Comparison of ENCODE assay signal across 25 cellular contexts in genomic region chr17:41870097-41870496, GRCh38. TPM values are rescaled to one million over a fixed set of nuclear protein-coding genes. Genes with fewer than 3 reads are reported as not detected.
A peak's percentile ranks its signal among the peaks of the same experiment; 100 is the strongest.
DNase-seq lines count a peak whose midpoint lies in the region; ATAC-seq, FAIRE-seq and TF ChIP-seq lines count a peak whose summit lies in the region.
"Had no signal": no experiment of that assay in that cellular context is flagged by ENCODE, and none has a peak within 500 bp of the region (broad histone marks: within the 10 kb centered on the region; RNA-seq: fewer than 3 reads in every experiment).

No MANE protein-coding gene starts in this region.

- H3K9me3 ChIP-seq in thyroid gland (no peaks in the 10 kb centered on the region), right atrium auricular region (no peaks in the 10 kb centered on the region)
- H3K9me3 ChIP-seq: sigmoid colon, thoracic aorta, vagina had no signal

- ATAC-seq in stimulated activated naive CD8-positive, alpha-beta T cell treated with anti-CD3 and anti-CD28 coated beads, Interleukin-15, Interleukin-2, amounts not matched to agents 100 U/mL and 50 U/mL, for 24 hours, result no peak

- H3K36me3 ChIP-seq in bronchial epithelial cell (ENCODE audit: control insufficient read depth, insufficient read depth, low read length), result peaks cover 24% of the 10 kb centered on the region
- peaks cover 7 to 21% of the 10 kb centered on the region in 2 donors for H3K36me3 ChIP-seq in thyroid gland
- peaks cover 56% of the 10 kb centered on the region for H3K36me3 ChIP-seq in right atrium auricular region
- H3K36me3 ChIP-seq: neural progenitor cell had no signal

- H3K9me3 Mint-ChIP-seq in stimulated activated naive CD8-positive, alpha-beta T cell treated with anti-CD3 and anti-CD28 coated beads, Interleukin-15, Interleukin-2, amounts not matched to agents 100 ng/mL and 50 ng/mL, for 24 hours, result no peaks in the 10 kb centered on the region
- H3K9me3 Mint-ChIP-seq in activated CD4-positive, alpha-beta memory T cell treated with anti-CD3 and anti-CD28 coated beads, Interleukin-2, amount 10 ng/mL, durations not matched to agents 7 days and 5 days, result no peaks in the 10 kb centered on the region
- H3K9me3 Mint-ChIP-seq: CD14-positive monocyte, neural progenitor cell had no signal

- POLR2A ChIA-PET in activated CD4-positive, alpha-beta memory T cell treated with anti-CD3 and anti-CD28 coated beads, Interleukin-2, amount 10 ng/mL, durations not matched to agents 7 days and 5 days (lab: Charles Lee), result interaction anchor here (1.2 kb wide), 1 partner anchor 48 kb away, joined by 5 read pairs; the partner anchor contains the start of gene ACLY

- WGBS in thyroid gland, 2 donors, result 90 to 96% methylated on average over 2 of the region's 2 CpGs

- TF ChIP-seq POLR2A in thyroid gland (IDR thresholded peaks at IDR 0.05), result no peak

- TF ChIP-seq CTCF in bronchial epithelial cell (IDR thresholded peaks at IDR 0.05; ENCODE audit: insufficient read depth, low read length, severe bottlenecking) (no peak), thyroid gland (IDR thresholded peaks at IDR 0.05) (no peak), right atrium auricular region (IDR thresholded peaks at IDR 0.05) (no peak)

- CTCF ChIA-PET in activated CD4-positive, alpha-beta memory T cell treated with anti-CD3 and anti-CD28 coated beads, Interleukin-2, amount 10 ng/mL, durations not matched to agents 7 days and 5 days (lab: Charles Lee), result no interaction called here

- H3K27me3 ChIP-seq in bronchial epithelial cell (ENCODE audit: control insufficient read depth, insufficient read depth, low read length) (no peaks in the 10 kb centered on the region), thyroid gland (no peaks in the 10 kb centered on the region), right atrium auricular region (no peaks in the 10 kb centered on the region)
- H3K27me3 ChIP-seq: neural progenitor cell, sigmoid colon, vagina had no signal

- peaks cover 42% of the 10 kb centered on the region for H3K4me1 Mint-ChIP-seq in stimulated activated naive CD8-positive, alpha-beta T cell treated with anti-CD3 and anti-CD28 coated beads, Interleukin-15, Interleukin-2, amounts not matched to agents 100 ng/mL and 50 ng/mL, for 24 hours (ENCODE audit: low read depth)
- peaks cover 46% of the 10 kb centered on the region for H3K4me1 Mint-ChIP-seq in activated CD4-positive, alpha-beta memory T cell treated with anti-CD3 and anti-CD28 coated beads, Interleukin-2, amount 10 ng/mL, durations not matched to agents 7 days and 5 days

- FAIRE-seq in bronchial epithelial cell (lab: Jason Lieb, UNC), result no peak
- FAIRE-seq: GM12891 had no signal

- H3K27ac Mint-ChIP-seq in stimulated activated naive CD8-positive, alpha-beta T cell treated with anti-CD3 and anti-CD28 coated beads, Interleukin-15, Interleukin-2, amounts not matched to agents 100 ng/mL and 50 ng/mL, for 24 hours, result peak overlapping the region; percentile 47
- H3K27ac Mint-ChIP-seq in activated CD4-positive, alpha-beta memory T cell treated with anti-CD3 and anti-CD28 coated beads, Interleukin-2, amount 10 ng/mL, durations not matched to agents 7 days and 5 days, result peak overlapping the region; percentile 77
- H3K27ac Mint-ChIP-seq: neural progenitor cell had no signal

- intact Hi-C loops in thyroid gland (cut with DNase I), result no loop called here

- H3K4me3 ChIP-seq in bronchial epithelial cell (ENCODE audit: low read depth, low read length) (no peak overlapping the region), thyroid gland (replicated peaks in 1 of 3) (no peak overlapping the region), right atrium auricular region (no peak overlapping the region)
- H3K4me3 ChIP-seq: neural progenitor cell, PC-9, sigmoid colon, thoracic aorta, vagina had no signal

- H3K27me3 Mint-ChIP-seq in stimulated activated naive CD8-positive, alpha-beta T cell treated with anti-CD3 and anti-CD28 coated beads, Interleukin-15, Interleukin-2, amounts not matched to agents 100 ng/mL and 50 ng/mL, for 24 hours, result no peaks in the 10 kb centered on the region
- no peaks in the 10 kb centered on the region for H3K27me3 Mint-ChIP-seq in activated CD4-positive, alpha-beta memory T cell treated with anti-CD3 and anti-CD28 coated beads, Interleukin-2, amount 10 ng/mL, durations not matched to agents 7 days and 5 days

- H3K27ac ChIP-seq in thyroid gland, result peak overlapping the region in 2 of 3 donors; percentile 26 to 66
- no peak overlapping the region for H3K27ac ChIP-seq in right atrium auricular region
- H3K27ac ChIP-seq: neural progenitor cell, PC-9, sigmoid colon, thoracic aorta, vagina had no signal

- no peak for DNase-seq in stimulated activated naive CD8-positive, alpha-beta T cell treated with anti-CD3 and anti-CD28 coated beads, Interleukin-15, Interleukin-2, amounts not matched to agents 100 U/mL and 50 U/mL, for 24 hours
- no peak for DNase-seq in activated CD4-positive, alpha-beta memory T cell treated with anti-CD3 and anti-CD28 coated beads, Interleukin-2, amount 10 ng/mL, durations not matched to agents 7 days and 5 days
- DNase-seq in bronchial epithelial cell (ENCODE audit: low read depth) (peak; percentile 89), thyroid gland (no peak), DMS 273 treated with DMSO at 0.1 percent for 48 hours (lab: John Stamatoyannopoulos, UW) (no peak), cerebellar cortex (ENCODE audit: low spot score) (no peak), right atrium auricular region (ENCODE audit: low spot score) (no peak)
- DNase-seq: activated CD4-positive, CD25-positive, alpha-beta regulatory T cell; activated CD8-positive, alpha-beta memory T cell treated with anti-CD3 and anti-CD28 coated beads for 24 hours; mesendoderm; NCI-H524; NK-92 treated with Interleukin-12 subunit alpha and Interleukin-12 subunit beta, amount 100 ng/mL, for 24 hours; PC-9; SHP77; sigmoid colon; stimulated activated naive CD4-positive, alpha-beta T cell treated with Interleukin-2 at 50 U/mL for 16 hours had no signal

- peaks cover 0 to 4% of the 10 kb centered on the region in 2 donors for H3K4me1 ChIP-seq in thyroid gland
- peaks cover 0 to 3% of the 10 kb centered on the region in 2 donors for H3K4me1 ChIP-seq in right atrium auricular region
- H3K4me1 ChIP-seq: neural progenitor cell, sigmoid colon, vagina had no signal

- H3K4me3 Mint-ChIP-seq in stimulated activated naive CD8-positive, alpha-beta T cell treated with anti-CD3 and anti-CD28 coated beads, Interleukin-15, Interleukin-2, amounts not matched to agents 100 ng/mL and 50 ng/mL, for 24 hours, result no peak overlapping the region
- no peak overlapping the region for H3K4me3 Mint-ChIP-seq in activated CD4-positive, alpha-beta memory T cell treated with anti-CD3 and anti-CD28 coated beads, Interleukin-2, amount 10 ng/mL, durations not matched to agents 7 days and 5 days
- H3K4me3 Mint-ChIP-seq: CD14-positive monocyte, neural progenitor cell had no signal

- peaks cover 72% of the 10 kb centered on the region for H3K36me3 Mint-ChIP-seq in stimulated activated naive CD8-positive, alpha-beta T cell treated with anti-CD3 and anti-CD28 coated beads, Interleukin-15, Interleukin-2, amounts not matched to agents 100 ng/mL and 50 ng/mL, for 24 hours (ENCODE audit: low read depth)
- peaks cover 85% of the 10 kb centered on the region for H3K36me3 Mint-ChIP-seq in activated CD4-positive, alpha-beta memory T cell treated with anti-CD3 and anti-CD28 coated beads, Interleukin-2, amount 10 ng/mL, durations not matched to agents 7 days and 5 days (ENCODE audit: low read depth)

RNA-seq across cellular contexts. Expression of gene KLHL11, which starts 4.9 kb away (rescaled TPM):
- 10 to 100 TPM; 13.9 to 14.4 TPM for total RNA-seq in activated CD4-positive, alpha-beta memory T cell treated with anti-CD3 and anti-CD28 coated beads, Interleukin-2, amount 10 ng/mL, durations not matched to agents 7 days and 5 days
- total RNA-seq in bronchial epithelial cell (31.0 and 33.2 TPM in 2 replicates), thyroid gland (10 to 100 TPM; 46.0 to 60.7 (median 46.9) TPM), right atrium auricular region (1 to 10 TPM; 6.9 to 8.7 TPM)

RNA-seq across cellular contexts. Expression of gene KLHL10, which starts 32.5 kb away (rescaled TPM):
- total RNA-seq in activated CD4-positive, alpha-beta memory T cell treated with anti-CD3 and anti-CD28 coated beads, Interleukin-2, amount 10 ng/mL, durations not matched to agents 7 days and 5 days, result not detected
- under 0.01 and 0.13 TPM in 2 replicates for total RNA-seq in bronchial epithelial cell
- total RNA-seq in thyroid gland, result 1 to 10 TPM in 1 of 4 donors, under 1 TPM in 1, not detected in 2; 0.33 to 1.6 TPM
- total RNA-seq in right atrium auricular region, result not detected
- total RNA-seq: cerebellum, left lobe of liver, LHCN-M2, PC-9, thoracic aorta, vagina had no signal

RNA-seq across cellular contexts. Expression of gene NT5C3B, which starts 34.1 kb away (rescaled TPM):
- total RNA-seq in activated CD4-positive, alpha-beta memory T cell treated with anti-CD3 and anti-CD28 coated beads, Interleukin-2, amount 10 ng/mL, durations not matched to agents 7 days and 5 days, result 10 to 100 TPM; 16.1 to 19.0 TPM
- total RNA-seq in bronchial epithelial cell (81.2 and 124 TPM in 2 replicates), thyroid gland (100 to 1,000 TPM in 2 of 4 donors, 10 to 100 TPM in 2; 97.3 to 132 (median 110) TPM), right atrium auricular region (10 to 100 TPM; 27.1 to 43.3 TPM)

RNA-seq across cellular contexts. Expression of gene ACLY, which starts 48.7 kb away (rescaled TPM):
- 100 to 1,000 TPM; 177 to 183 TPM for total RNA-seq in activated CD4-positive, alpha-beta memory T cell treated with anti-CD3 and anti-CD28 coated beads, Interleukin-2, amount 10 ng/mL, durations not matched to agents 7 days and 5 days
- total RNA-seq in bronchial epithelial cell (78.5 and 121 TPM in 2 replicates), thyroid gland (10 to 100 TPM; 62.6 to 85.2 (median 78.8) TPM), right atrium auricular region (10 to 100 TPM; 31.7 to 42.2 TPM)

RNA-seq across cellular contexts. Expression of gene FKBP10, which starts 57.3 kb away (rescaled TPM):
- total RNA-seq in activated CD4-positive, alpha-beta memory T cell treated with anti-CD3 and anti-CD28 coated beads, Interleukin-2, amount 10 ng/mL, durations not matched to agents 7 days and 5 days, result not detected
- total RNA-seq in bronchial epithelial cell (64.1 and 81.6 TPM in 2 replicates), thyroid gland (10 to 100 TPM; 42.2 to 75.3 (median 60.4) TPM), right atrium auricular region (10 to 100 TPM; 24.7 to 35.1 TPM)

Comparison
In these comparisons a context has a peak if more than half of its experiments do, and no peak if none do; other contexts are left out.
1. H3K27ac ChIP-seq: peak in thyroid gland (2 of 3); none in right atrium auricular region (0 of 2).